In genomic region chr11:35261197-35261596, GRCh38 we compare ENCODE assay signal across 31 cellular contexts.
A peak's percentile ranks its signal among the peaks of the same experiment; 100 is the strongest.
DNase-seq lines count a peak whose midpoint lies in the region; ATAC-seq, FAIRE-seq and TF ChIP-seq lines count a peak whose summit lies in the region.
"Had no signal": no experiment of that assay in that cellular context is flagged by ENCODE, and none has a peak within 500 bp of the region (broad histone marks: within the 10 kb centered on the region; RNA-seq: fewer than 3 reads in every experiment).

No MANE protein-coding gene starts in this region.

- no peak for ATAC-seq in activated CD4-positive, CD25-positive, alpha-beta regulatory T cell treated with anti-CD3 and anti-CD28 coated beads, Interleukin-2, amount 50 U/mL, for 24 hours
- ATAC-seq in HG03520 (IDR thresholded peaks at IDR 0.05; ENCODE audit: unreplicated experiment) = no peak
- ATAC-seq: HepG2; left colon; stimulated activated naive CD8-positive, alpha-beta T cell treated with anti-CD3 and anti-CD28 coated beads, Interleukin-15, amount 100 ng/mL, for 72 hours had no signal

- no peaks in the 10 kb centered on the region for H3K79me2 ChIP-seq in osteoblast (ENCODE audit: insufficient read depth, low read length)

- TF ChIP-seq CTCF in D721Med (IDR thresholded peaks at IDR 0.05; ENCODE audit: insufficient read depth, missing control alignments) (peak; percentile 53), brain microvascular endothelial cell (IDR thresholded peaks at IDR 0.05; ENCODE audit: low read depth, low read length, missing control alignments) (no peak), osteoblast (IDR thresholded peaks at IDR 0.05; ENCODE audit: extremely low read depth, low read depth, low read length) (no peak)

- H2AFZ ChIP-seq in osteoblast (ENCODE audit: low read length) = no peak overlapping the region

- H3K27me3 ChIP-seq in brain microvascular endothelial cell (replicated peaks) = no peaks in the 10 kb centered on the region
- H3K27me3 ChIP-seq in osteoblast (ENCODE audit: insufficient read depth, low read length) = no peaks in the 10 kb centered on the region
- H3K27me3 ChIP-seq: pancreas had no signal

- H3K36me3 ChIP-seq in brain microvascular endothelial cell (replicated peaks) (no peaks in the 10 kb centered on the region), osteoblast (ENCODE audit: insufficient read depth, low read length) (no peaks in the 10 kb centered on the region)
- H3K36me3 ChIP-seq: pancreas, thoracic aorta had no signal

- peak overlapping the region; percentile 42 for H3K4me2 ChIP-seq in osteoblast (ENCODE audit: insufficient read depth, low read length)

- peaks cover 11% of the 10 kb centered on the region for H3K4me1 ChIP-seq in osteoblast (ENCODE audit: insufficient read depth, low read length)

- FAIRE-seq in D721Med (lab: Jason Lieb, UNC) = no peak
- FAIRE-seq: GM18507, GM19239, HepG2, pancreas, urothelium cell line had no signal

- DNase-seq in D721Med (ENCODE audit: insufficient read length, low spot score) (no peak), OCI-M1 (lab: John Stamatoyannopoulos, UW) (peak; percentile 3), brain microvascular endothelial cell (no peak), osteoblast (ENCODE audit: insufficient read length, low spot score, missing footprints) (no peak), ecto neural progenitor cell (ENCODE audit: low spot score) (no peak), hypothalamus (lab: John Stamatoyannopoulos, UW) (no peak)
- DNase-seq: ACHN; activated CD4-positive, alpha-beta T cell treated with anti-CD3 and anti-CD28 coated beads, Interleukin-2, amount 10 ng/mL, durations not matched to agents 7 days and 5 days; activated effector memory CD4-positive, alpha-beta T cell treated with anti-CD3 and anti-CD28 coated beads, Interleukin-2, amount 50 U/mL, for 16 hours; activated T-cell treated with anti-CD3 and anti-CD28 coated beads, Interleukin-2, amount 50 U/mL, for 24 hours; aorta; CD4-positive, alpha-beta memory T cell; hippocampal formation; left colon; NCI-H146; NCI-H2107; NCI-H345; NCI-H774; retina; stimulated activated naive CD8-positive, alpha-beta T cell treated with anti-CD3 and anti-CD28 coated beads, Interleukin-15, amount 100 ng/mL, for 72 hours; T-helper 1 cell had no signal

- no peaks in the 10 kb centered on the region for H3K9me3 ChIP-seq in osteoblast (ENCODE audit: low read depth, low read length)
- H3K9me3 ChIP-seq: pancreas, thoracic aorta had no signal

- H4K20me1 ChIP-seq in osteoblast (ENCODE audit: insufficient read depth, low read length) = no peaks in the 10 kb centered on the region

- in situ Hi-C loops in brain microvascular endothelial cell (cut with HindIII; ENCODE audit: low pct_ligation_motif_present, low sequenced_read_pairs) = no loop called here

- no peak overlapping the region for H3K4me3 ChIP-seq in brain microvascular endothelial cell (ENCODE audit: low read depth, low read length)
- no peak overlapping the region for H3K4me3 ChIP-seq in osteoblast (ENCODE audit: insufficient read depth, low read length)
- H3K4me3 ChIP-seq: pancreas had no signal

- H3K27ac ChIP-seq in brain microvascular endothelial cell (peak overlapping the region; percentile 44), osteoblast (ENCODE audit: low read depth, low read length) (peak overlapping the region; percentile 70)
- H3K27ac ChIP-seq: HL-60, RWPE1 had no signal
